In the genomic region with DNA sequence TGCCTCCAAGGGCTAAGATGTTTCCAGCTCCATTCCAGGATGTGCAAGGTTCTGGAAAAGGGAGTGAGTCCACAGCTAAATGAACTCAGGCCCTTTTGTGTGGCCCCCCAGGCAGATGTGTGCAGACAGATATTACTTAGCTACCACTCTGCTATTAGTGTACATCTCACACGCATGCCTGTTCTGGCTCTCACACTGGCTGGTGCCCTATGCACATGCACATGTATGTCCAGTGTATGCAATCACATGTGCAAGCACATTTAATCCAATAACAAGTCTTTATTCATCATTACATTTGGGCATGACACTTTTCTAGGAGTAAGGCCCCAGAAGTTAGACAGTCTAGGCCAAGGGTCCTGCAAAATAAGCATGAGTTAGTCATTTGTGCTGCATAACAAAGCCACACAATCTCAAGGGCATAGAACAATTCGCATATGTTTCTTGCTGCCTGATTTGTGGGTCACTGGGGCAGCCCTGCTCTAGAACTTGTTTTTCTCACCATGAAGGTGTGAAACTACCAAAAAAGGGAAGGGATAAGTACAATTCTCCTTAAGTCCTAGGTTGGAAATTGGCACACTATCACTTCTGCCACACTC, we compare ENCODE assay signal across 1 cellular context.
TF ChIP-seq lines count a peak whose summit lies in the region.

No MANE protein-coding gene starts in this region.

TF ChIP-seq in HepG2, 621 proteins besides CTCF, POLR2A, EP300 and RAD21:
- TF ChIP-seq, protein P1, sequence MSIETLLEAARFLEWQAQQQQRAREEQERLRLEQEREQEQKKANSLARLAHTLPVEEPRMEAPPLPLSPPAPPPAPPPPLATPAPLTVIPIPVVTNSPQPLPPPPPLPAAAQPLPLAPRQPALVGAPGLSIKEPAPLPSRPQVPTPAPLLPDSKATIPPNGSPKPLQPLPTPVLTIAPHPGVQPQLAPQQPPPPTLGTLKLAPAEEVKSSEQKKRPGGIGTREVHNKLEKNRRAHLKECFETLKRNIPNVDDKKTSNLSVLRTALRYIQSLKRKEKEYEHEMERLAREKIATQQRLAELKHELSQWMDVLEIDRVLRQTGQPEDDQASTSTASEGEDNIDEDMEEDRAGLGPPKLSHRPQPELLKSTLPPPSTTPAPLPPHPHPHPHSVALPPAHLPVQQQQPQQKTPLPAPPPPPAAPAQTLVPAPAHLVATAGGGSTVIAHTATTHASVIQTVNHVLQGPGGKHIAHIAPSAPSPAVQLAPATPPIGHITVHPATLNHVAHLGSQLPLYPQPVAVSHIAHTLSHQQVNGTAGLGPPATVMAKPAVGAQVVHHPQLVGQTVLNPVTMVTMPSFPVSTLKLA (IDR thresholded peaks at IDR 0.05), result peak; percentile 78
- TF ChIP-seq NFIB (CRISPR knock-in tag; IDR thresholded peaks at IDR 0.05; ENCODE audit: borderline replicate concordance) (peak; percentile 47; the same call in 1 of the 2 replicates), RBAK (CRISPR knock-in tag; IDR thresholded peaks at IDR 0.05) (peak; percentile 79; the same call in 1 of the 2 replicates)
